In the genomic region with DNA sequence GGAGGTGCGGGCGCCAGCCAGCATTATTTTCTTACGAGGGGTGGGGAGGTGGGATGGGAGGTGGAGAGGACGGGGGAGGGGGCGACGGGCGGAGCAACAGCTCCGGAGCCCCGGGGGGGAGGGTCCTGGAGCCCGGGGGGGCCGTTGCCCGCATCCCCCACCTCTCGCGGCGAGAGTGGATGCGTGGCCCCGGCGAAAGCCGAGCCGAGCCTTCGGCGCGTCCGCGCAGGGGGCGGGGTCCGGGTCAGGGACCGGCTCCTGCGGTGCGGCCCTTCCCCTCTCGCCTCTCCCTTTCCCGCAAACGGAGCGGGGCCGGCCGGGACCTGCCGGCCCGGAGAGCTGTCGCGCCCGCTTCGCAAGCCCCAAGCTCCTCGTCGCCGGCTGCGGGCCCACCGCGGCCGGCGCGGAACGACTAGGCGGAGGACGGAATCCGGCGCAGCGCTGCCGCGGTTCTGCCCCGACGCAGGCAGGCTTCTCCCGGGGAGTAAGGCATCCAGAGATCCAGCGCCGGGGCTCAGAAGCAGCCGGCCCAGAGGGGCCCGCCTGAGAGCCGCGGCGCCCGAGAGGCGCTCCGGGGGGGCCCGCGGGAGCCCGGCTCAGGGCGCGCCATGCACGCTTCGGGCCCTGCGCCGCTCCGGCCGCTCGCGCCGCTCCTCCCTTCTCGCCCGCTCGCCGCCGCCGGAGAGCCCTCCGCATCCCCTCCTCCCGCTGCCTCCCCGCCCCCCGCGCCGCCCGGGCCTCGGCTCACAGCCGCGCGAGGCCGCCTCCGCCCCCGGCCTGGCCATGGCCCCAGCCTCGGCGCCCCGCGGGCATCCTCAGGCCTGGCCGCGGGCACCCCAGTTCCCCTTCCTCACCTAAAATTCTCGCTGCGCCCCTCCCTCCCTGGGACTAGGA, we compare ENCODE assay signal across 8 cellular contexts. TPM values are rescaled to one million over a fixed set of nuclear protein-coding genes. Genes with fewer than 3 reads are reported as not detected.
DNase-seq lines count a peak whose midpoint lies in the region; ATAC-seq, FAIRE-seq and TF ChIP-seq lines count a peak whose summit lies in the region.

No MANE protein-coding gene starts in this region.

- no peak overlapping the region for H3K27ac Mint-ChIP-seq in activated naive CD4-positive, alpha-beta T cell treated with anti-CD3 and anti-CD28 coated beads, Interleukin-2, amount 50 U/mL, for 24 hours
- no peak overlapping the region for H3K27ac Mint-ChIP-seq in activated T-cell treated with anti-CD3 and anti-CD28 coated beads, Interleukin-2, amount 50 U/mL, for 24 hours

- H3K27ac ChIP-seq in heart right ventricle, result peak overlapping the region; percentile 81 to 97 (median 91)
- peak overlapping the region; percentile 22 to 69 (median 54) for H3K27ac ChIP-seq in pancreas

- FAIRE-seq in pancreas (lab: Jason Lieb, UNC), result no peak

- ATAC-seq in heart right ventricle, result peak; percentile 36 to 78 (median 54)
- peak; percentile 42 to 69 (median 57) for ATAC-seq in pancreas
- no peak for ATAC-seq in HG03045 (IDR thresholded peaks at IDR 0.05; ENCODE audit: unreplicated experiment)
- no peak for ATAC-seq in GM19455 (IDR thresholded peaks at IDR 0.05; ENCODE audit: unreplicated experiment)

- H3K27me3 Mint-ChIP-seq in activated naive CD4-positive, alpha-beta T cell treated with anti-CD3 and anti-CD28 coated beads, Interleukin-2, amount 50 U/mL, for 24 hours, result peaks cover 27% of the 10 kb centered on the region
- peaks cover 64% of the 10 kb centered on the region for H3K27me3 Mint-ChIP-seq in activated T-cell treated with anti-CD3 and anti-CD28 coated beads, Interleukin-2, amount 50 U/mL, for 24 hours

- peak overlapping the region; percentile 56 to 81 (median 72) for H3K4me3 ChIP-seq in heart right ventricle
- peak overlapping the region; percentile 30 to 72 (median 47) for H3K4me3 ChIP-seq in pancreas

- H3K36me3 Mint-ChIP-seq in activated naive CD4-positive, alpha-beta T cell treated with anti-CD3 and anti-CD28 coated beads, Interleukin-2, amount 50 U/mL, for 24 hours, result no peaks in the 10 kb centered on the region
- no peaks in the 10 kb centered on the region for H3K36me3 Mint-ChIP-seq in activated T-cell treated with anti-CD3 and anti-CD28 coated beads, Interleukin-2, amount 50 U/mL, for 24 hours (ENCODE audit: low read depth)

- 0 to 1% methylated on average over 62 to 113 of the region's 114 CpGs for WGBS in heart right ventricle, 2 donors
- 1% methylated on average over 63 to 114 of the region's 114 CpGs for WGBS in pancreas, 2 donors

- H3K4me3 Mint-ChIP-seq in activated naive CD4-positive, alpha-beta T cell treated with anti-CD3 and anti-CD28 coated beads, Interleukin-2, amount 50 U/mL, for 24 hours, result peak overlapping the region; percentile 73
- H3K4me3 Mint-ChIP-seq in activated T-cell treated with anti-CD3 and anti-CD28 coated beads, Interleukin-2, amount 50 U/mL, for 24 hours, result peak overlapping the region; percentile 34

- TF ChIP-seq CTCF in heart right ventricle (IDR thresholded peaks at IDR 0.05) (no peak), pancreas (IDR thresholded peaks at IDR 0.05) (no peak)

- intact Hi-C loops in heart right ventricle (cut with DNase I), result loop anchor here in 7 of 10 donors (2.0 to 10.0 kb wide), 11 partner anchors 37 to 122 kb away; no protein-coding TSS in a partner anchor
- intact Hi-C loops in pancreas (cut with DNase I), result no loop called here

- no peak for DNase-seq in activated naive CD4-positive, alpha-beta T cell treated with Interleukin-2 at 50 U/mL for 16 hours
- DNase-seq in activated T-cell treated with anti-CD3 and anti-CD28 coated beads, Interleukin-2, amount 50 U/mL, for 24 hours, result peak; percentile 45
- DNase-seq in heart right ventricle, result peak; percentile 32 to 60
- peak in 5 of 6 donors; percentile 19 to 80 (median 60) for DNase-seq in pancreas
- no peak for DNase-seq in NK-92 (lab: John Stamatoyannopoulos, UW; ENCODE audit: unreplicated experiment)

- H3K27me3 ChIP-seq in heart right ventricle (peaks cover 0 to 76% (median 27%) of the 10 kb centered on the region in 7 donors), pancreas (peaks cover 0 to 6% (median 0%) of the 10 kb centered on the region in 4 donors)

- H3K9me3 ChIP-seq in heart right ventricle, result no peaks in the 10 kb centered on the region
- no peaks in the 10 kb centered on the region for H3K9me3 ChIP-seq in pancreas

- H3K9me3 Mint-ChIP-seq in activated naive CD4-positive, alpha-beta T cell treated with anti-CD3 and anti-CD28 coated beads, Interleukin-2, amount 50 U/mL, for 24 hours, result no peaks in the 10 kb centered on the region
- no peaks in the 10 kb centered on the region for H3K9me3 Mint-ChIP-seq in activated T-cell treated with anti-CD3 and anti-CD28 coated beads, Interleukin-2, amount 50 U/mL, for 24 hours

- H3K36me3 ChIP-seq in heart right ventricle (no peaks in the 10 kb centered on the region), pancreas (no peaks in the 10 kb centered on the region)

- H3K4me1 Mint-ChIP-seq in activated naive CD4-positive, alpha-beta T cell treated with anti-CD3 and anti-CD28 coated beads, Interleukin-2, amount 50 U/mL, for 24 hours, result peaks cover 7% of the 10 kb centered on the region
- peaks cover 1% of the 10 kb centered on the region for H3K4me1 Mint-ChIP-seq in activated T-cell treated with anti-CD3 and anti-CD28 coated beads, Interleukin-2, amount 50 U/mL, for 24 hours (ENCODE audit: low read depth)

- peaks cover 0 to 35% (median 19%) of the 10 kb centered on the region in 9 donors for H3K4me1 ChIP-seq in heart right ventricle
- H3K4me1 ChIP-seq in pancreas, result no peaks in the 10 kb centered on the region

RNA-seq across cellular contexts. Expression of gene ADCY5, which starts 0.4 kb away (rescaled TPM):
- total RNA-seq in heart right ventricle, result 100 to 1,000 TPM; 117 to 245 (median 206) TPM
- polyA plus RNA-seq in heart right ventricle, result 10 to 100 TPM; 37.2 to 85.2 TPM
- 10 to 100 TPM in 4 of 6 donors, 1 to 10 TPM in 2; 6.0 to 13.4 (median 10.2) TPM for total RNA-seq in pancreas
- polyA plus RNA-seq in pancreas, result 1 to 10 TPM; 9.1 TPM

Comparison
In these comparisons a context has a peak if more than half of its experiments do, and no peak if none do; other contexts are left out.
1. DNase-seq: peak in activated T-cell treated with anti-CD3 and anti-CD28 coated beads, Interleukin-2, amount 50 U/mL, for 24 hours (single experiment), heart right ventricle (2 of 2) and pancreas (5 of 6); none in activated naive CD4-positive, alpha-beta T cell treated with Interleukin-2 at 50 U/mL for 16 hours (single experiment) and NK-92 (single experiment).
2. ATAC-seq: peak in heart right ventricle (8 of 8) and pancreas (4 of 4); none in HG03045 (single experiment) and GM19455 (single experiment).
3. RNA of gene ADCY5, which starts 0.4 kb away (total RNA-seq): 117 to 245 TPM in heart right ventricle; 6.0 to 13.4 TPM in pancreas; every median in the first group is over 4 times any median in the second.
4. intact Hi-C loops: an anchor here in heart right ventricle (2.0 to 10.0 kb wide); none called in pancreas.